In the genomic region with DNA sequence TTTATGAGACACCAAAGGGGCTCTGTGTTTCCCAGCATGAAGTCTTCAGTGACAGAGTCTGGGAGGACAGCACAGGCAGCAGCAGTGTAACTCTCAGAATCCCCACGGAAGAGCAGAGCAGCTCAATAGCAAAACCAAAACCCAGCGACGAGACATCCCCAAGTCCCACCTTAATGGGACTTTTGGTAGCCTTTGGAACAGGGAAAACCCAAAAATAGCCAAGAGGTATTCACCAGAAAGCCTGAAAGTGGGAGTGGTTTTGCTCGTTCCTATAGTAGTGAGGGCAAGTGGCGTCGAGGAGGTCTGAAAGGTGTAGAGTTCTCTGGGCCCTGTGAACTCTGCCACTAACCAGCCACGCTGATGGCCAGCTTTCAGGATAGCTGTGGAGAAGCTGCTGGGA, we compare ENCODE assay signal across 19 cellular contexts.
DNase-seq lines count a peak whose midpoint lies in the region; ATAC-seq and TF ChIP-seq lines count a peak whose summit lies in the region.
"Had no signal": no experiment of that assay in that cellular context is flagged by ENCODE, and none has a peak within 500 bp of the region (broad histone marks: within the 10 kb centered on the region; RNA-seq: fewer than 3 reads in every experiment).

No MANE protein-coding gene starts in this region.

- intact Hi-C loops in activated naive CD4-positive, alpha-beta T cell treated with anti-CD3 and anti-CD28 coated beads for 36 hours (cut with micrococcal nuclease) = no loop called here
- intact Hi-C loops in esophagus muscularis mucosa (cut with DNase I) = no loop called here
- intact Hi-C loops in adrenal gland (cut with DNase I) = no loop called here

- TF ChIP-seq CTCF in esophagus muscularis mucosa (IDR thresholded peaks at IDR 0.05) (no peak), adrenal gland (IDR thresholded peaks at IDR 0.05) (no peak)

- 94% methylated on average over 7 of the region's 7 CpGs for WGBS in esophagus muscularis mucosa
- WGBS in adrenal gland, 4 donors = 86 to 96% (median 94%) methylated on average over 7 of the region's 7 CpGs

- H3K27ac ChIP-seq in esophagus muscularis mucosa (replicated peaks in 1 of 4) (peak overlapping the region; percentile 53 to 73 (median 71)), adrenal gland (no peak overlapping the region)
- H3K27ac ChIP-seq: right lobe of liver had no signal

- H3K36me3 Mint-ChIP-seq in activated naive CD4-positive, alpha-beta T cell treated with anti-CD3 and anti-CD28 coated beads for 36 hours (ENCODE audit: low read depth) = peaks cover 29% of the 10 kb centered on the region
- peaks cover 4% of the 10 kb centered on the region for H3K36me3 Mint-ChIP-seq in T-helper 17 cell (ENCODE audit: low read depth)
- H3K36me3 Mint-ChIP-seq in stimulated activated effector memory CD8-positive, alpha-beta T cell treated with anti-CD3 and anti-CD28 coated beads, Interleukin-12 subunit alpha, Interleukin-12 subunit beta, amount 100 ng/mL, for 72 hours = peaks cover 15% of the 10 kb centered on the region

- H3K4me1 Mint-ChIP-seq in activated naive CD4-positive, alpha-beta T cell treated with anti-CD3 and anti-CD28 coated beads for 36 hours (ENCODE audit: low read depth) = peaks cover 53% of the 10 kb centered on the region
- H3K4me1 Mint-ChIP-seq in T-helper 17 cell = peaks cover 31% of the 10 kb centered on the region
- H3K4me1 Mint-ChIP-seq in stimulated activated effector memory CD8-positive, alpha-beta T cell treated with anti-CD3 and anti-CD28 coated beads, Interleukin-12 subunit alpha, Interleukin-12 subunit beta, amount 100 ng/mL, for 72 hours = peaks cover 33% of the 10 kb centered on the region

- no peaks in the 10 kb centered on the region for H3K9me3 Mint-ChIP-seq in activated naive CD4-positive, alpha-beta T cell treated with anti-CD3 and anti-CD28 coated beads for 36 hours
- H3K9me3 Mint-ChIP-seq in stimulated activated effector memory CD8-positive, alpha-beta T cell treated with anti-CD3 and anti-CD28 coated beads, Interleukin-12 subunit alpha, Interleukin-12 subunit beta, amount 100 ng/mL, for 72 hours = peaks cover 2% of the 10 kb centered on the region

- H3K27ac Mint-ChIP-seq in activated naive CD4-positive, alpha-beta T cell treated with anti-CD3 and anti-CD28 coated beads for 36 hours = peak overlapping the region; percentile 75
- no peak overlapping the region for H3K27ac Mint-ChIP-seq in T-helper 17 cell
- peak overlapping the region; percentile 48 for H3K27ac Mint-ChIP-seq in stimulated activated effector memory CD8-positive, alpha-beta T cell treated with anti-CD3 and anti-CD28 coated beads, Interleukin-12 subunit alpha, Interleukin-12 subunit beta, amount 100 ng/mL, for 72 hours

- H3K36me3 ChIP-seq in esophagus muscularis mucosa (no peaks in the 10 kb centered on the region), adrenal gland (replicated peaks in 1 of 2) (no peaks in the 10 kb centered on the region)
- H3K36me3 ChIP-seq: right lobe of liver had no signal

- no peaks in the 10 kb centered on the region for H3K27me3 Mint-ChIP-seq in activated naive CD4-positive, alpha-beta T cell treated with anti-CD3 and anti-CD28 coated beads for 36 hours (ENCODE audit: low read depth)
- H3K27me3 Mint-ChIP-seq in T-helper 17 cell = no peaks in the 10 kb centered on the region

- ATAC-seq in T-helper 17 cell (no peak), HG03571 (IDR thresholded peaks at IDR 0.05; ENCODE audit: unreplicated experiment) (no peak)
- no peak for ATAC-seq in stimulated activated effector memory CD8-positive, alpha-beta T cell treated with anti-CD3 and anti-CD28 coated beads, Interleukin-12 subunit alpha, Interleukin-12 subunit beta, amount 100 ng/mL, for 72 hours
- ATAC-seq: activated naive CD4-positive, alpha-beta T cell treated with anti-CD3 and anti-CD28 coated beads, Interleukin-2, amount 50 U/mL, for 72 hours; mucosa of descending colon; right lobe of liver had no signal

- H3K4me3 ChIP-seq in esophagus muscularis mucosa (no peak overlapping the region), adrenal gland (no peak overlapping the region)
- H3K4me3 ChIP-seq: esophagus squamous epithelium, mucosa of descending colon, right lobe of liver had no signal

- peaks cover 19 to 78% (median 73%) of the 10 kb centered on the region in 4 donors for H3K4me1 ChIP-seq in esophagus muscularis mucosa
- peaks cover 18 to 48% of the 10 kb centered on the region in 2 donors for H3K4me1 ChIP-seq in adrenal gland (replicated peaks in 1 of 2)
- H3K4me1 ChIP-seq: right lobe of liver had no signal

- no peak for TF ChIP-seq POLR2A in esophagus muscularis mucosa (IDR thresholded peaks at IDR 0.05; ENCODE audit: low read depth)
- TF ChIP-seq POLR2A in adrenal gland (IDR thresholded peaks at IDR 0.05) = no peak

- CTCF ChIA-PET in activated naive CD4-positive, alpha-beta T cell treated with anti-CD3 and anti-CD28 coated beads for 36 hours (lab: Charles Lee) = no interaction called here

- no peaks in the 10 kb centered on the region for H3K9me3 ChIP-seq in T-helper 17 cell (ENCODE audit: control insufficient read depth, low read length, poor library complexity, severe bottlenecking)
- no peaks in the 10 kb centered on the region for H3K9me3 ChIP-seq in esophagus muscularis mucosa
- H3K9me3 ChIP-seq in adrenal gland (replicated peaks in 1 of 3) = no peaks in the 10 kb centered on the region
- H3K9me3 ChIP-seq: esophagus squamous epithelium, mucosa of descending colon, right lobe of liver had no signal

- no peak for TF ChIP-seq EP300 in esophagus muscularis mucosa (IDR thresholded peaks at IDR 0.05)

- no peak for DNase-seq in activated naive CD4-positive, alpha-beta T cell treated with anti-CD3 and anti-CD28 coated beads for 36 hours
- no peak for DNase-seq in activated naive CD4-positive, alpha-beta T cell treated with Interleukin-2 at 50 U/mL for 16 hours
- DNase-seq in T-helper 17 cell (no peak), esophagus muscularis mucosa (ENCODE audit: extremely low spot score) (no peak), NCI-H446 (lab: John Stamatoyannopoulos, UW) (no peak), adrenal gland (no peak)
- DNase-seq in stimulated activated effector memory CD8-positive, alpha-beta T cell treated with anti-CD3 and anti-CD28 coated beads, Interleukin-12 subunit alpha, Interleukin-12 subunit beta, amount 100 ng/mL, for 72 hours (ENCODE audit: low spot score in 2 of 2) = no peak
- DNase-seq: activated CD4-positive, alpha-beta T cell treated with anti-CD3 and anti-CD28 coated beads for 1 hour; DMS79 treated with DMSO at 0.1 percent for 48 hours; esophagus squamous epithelium; HCEC 1CT; mucosa of descending colon; NCI-H2029 treated with DMSO at 0.1 percent for 48 hours; NCI-H510A treated with DMSO at 0.1 percent for 48 hours; right lobe of liver; SHP77 treated with DMSO at 0.1 percent for 48 hours; stimulated activated CD4-positive, alpha-beta T cell treated with anti-CD3 and anti-CD28 coated beads, Interleukin-1b, Interleukin-23, amount 100 ng/mL, for 48 hours had no signal

- no peaks in the 10 kb centered on the region for H3K27me3 ChIP-seq in esophagus muscularis mucosa
- H3K27me3 ChIP-seq in adrenal gland = no peaks in the 10 kb centered on the region
- H3K27me3 ChIP-seq: esophagus squamous epithelium, right lobe of liver had no signal

- no peak overlapping the region for H3K4me3 Mint-ChIP-seq in activated naive CD4-positive, alpha-beta T cell treated with anti-CD3 and anti-CD28 coated beads for 36 hours
- peak overlapping the region; percentile 41 for H3K4me3 Mint-ChIP-seq in T-helper 17 cell
- no peak overlapping the region for H3K4me3 Mint-ChIP-seq in stimulated activated effector memory CD8-positive, alpha-beta T cell treated with anti-CD3 and anti-CD28 coated beads, Interleukin-12 subunit alpha, Interleukin-12 subunit beta, amount 100 ng/mL, for 72 hours

Comparison
In these comparisons a context has a peak if more than half of its experiments do, and no peak if none do; other contexts are left out.
1. H3K27ac ChIP-seq: peak in esophagus muscularis mucosa (4 of 4); none in adrenal gland (0 of 5).